Comparison of ENCODE assay signal across 16 cellular contexts in the genomic region with DNA sequence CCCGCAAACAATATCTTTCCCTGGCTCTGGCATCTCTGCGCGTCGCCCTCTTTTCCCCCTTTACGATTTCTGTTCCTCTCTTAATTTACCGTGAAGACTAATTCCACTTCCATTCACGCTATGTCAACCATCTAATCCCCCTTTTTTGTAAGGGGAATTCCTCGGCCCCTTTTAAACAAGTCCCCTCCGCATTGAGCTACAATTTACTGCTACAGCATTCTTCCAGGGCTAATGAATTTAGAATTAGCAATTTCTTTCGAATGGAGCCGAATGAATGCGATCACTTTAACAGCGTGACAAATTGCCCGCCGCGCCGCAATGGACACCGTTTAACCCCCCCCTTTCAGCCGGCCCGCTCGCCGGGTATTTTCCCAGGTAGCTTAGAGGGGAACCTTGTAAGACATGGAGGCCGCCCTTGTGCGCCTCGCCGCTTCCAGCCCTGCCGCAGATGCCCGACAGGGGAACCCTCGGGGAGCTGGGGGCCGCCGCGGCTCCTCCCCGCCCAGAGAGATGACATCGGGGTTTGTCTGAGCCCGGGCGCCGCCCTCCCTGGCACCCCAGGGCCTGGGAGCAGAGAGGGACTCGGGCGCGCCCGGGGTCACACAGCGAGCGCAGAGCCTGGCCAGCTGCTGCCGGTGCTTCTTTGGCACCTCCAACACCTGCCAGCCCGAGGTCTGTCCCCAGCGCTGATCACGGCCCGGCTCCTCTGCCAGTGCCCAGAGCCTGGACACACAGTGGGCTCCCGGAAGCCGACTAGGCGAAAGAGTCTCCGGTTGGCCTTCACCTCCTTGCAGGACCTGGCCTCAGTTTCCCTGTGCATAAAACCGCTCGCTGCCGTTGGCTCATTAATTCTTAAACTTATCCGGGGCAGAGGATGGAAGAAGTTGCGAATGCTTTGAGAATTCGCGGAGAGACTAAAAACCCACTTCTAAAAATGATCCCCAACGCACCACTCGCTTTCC. TPM values are rescaled to one million over a fixed set of nuclear protein-coding genes. Genes with fewer than 3 reads are reported as not detected.
A peak's percentile ranks its signal among the peaks of the same experiment; 100 is the strongest.
DNase-seq lines count a peak whose midpoint lies in the region; ATAC-seq, FAIRE-seq and TF ChIP-seq lines count a peak whose summit lies in the region.
"Had no signal": no experiment of that assay in that cellular context is flagged by ENCODE, and none has a peak within 500 bp of the region (broad histone marks: within the 10 kb centered on the region; RNA-seq: fewer than 3 reads in every experiment).

No MANE protein-coding gene starts in this region.

- H2AK5ac ChIP-seq in H1 (ENCODE audit: low read depth, low read length) (no peak overlapping the region; the same call in 1 of the 2 replicates), neuronal stem cell (ENCODE audit: low read depth, low read length) (peak overlapping the region; percentile 82)

- H3K36me3 ChIP-seq in SK-N-SH (replicated peaks in 1 of 2; ENCODE audit: control insufficient read depth in 1 of 2, insufficient read depth in 2 of 2, low read length in 1 of 2) (no peaks in the 10 kb centered on the region), H1 (ENCODE audit: control insufficient read depth in 2 of 4, insufficient read depth in 4 of 4, low read length in 3 of 4) (peaks cover 0 to 4% (median 0%) of the 10 kb centered on the region in 4 experiments; a peak in 1 of 8 replicates), neuronal stem cell (replicated peaks in 1 of 2; ENCODE audit: control insufficient read depth in 2 of 2, insufficient read depth in 2 of 2, low read length in 2 of 2) (no peaks in the 10 kb centered on the region), OCI-LY7 (ENCODE audit: insufficient read depth, low read length) (no peaks in the 10 kb centered on the region), Karpas-422 (ENCODE audit: insufficient read depth, low read length) (no peaks in the 10 kb centered on the region)
- H3K36me3 ChIP-seq: Peyer's patch, upper lobe of left lung had no signal

- peak overlapping the region; percentile 63 to 88 (median 86) for H3K27ac Mint-ChIP-seq in IgD-negative memory B cell

- TF ChIP-seq EP300 in SK-N-SH (IDR thresholded peaks at IDR 0.05; ENCODE audit: borderline replicate concordance in 1 of 2, low read depth in 1 of 2, low read length in 1 of 2) (no peak), H1 (IDR thresholded peaks at IDR 0.05; ENCODE audit: borderline replicate concordance in 1 of 2, low read depth in 2 of 2, low read length in 2 of 2) (no peak)

- H3K4me1 ChIP-seq in SK-N-SH (ENCODE audit: control insufficient read depth in 1 of 2, insufficient read depth in 2 of 2, low read depth in 1 of 2, low read length in 1 of 2) = peaks cover 0 to 3% of the 10 kb centered on the region in 2 experiments; a peak in 1 of 4 replicates
- H3K4me1 ChIP-seq in H1 (replicated peaks in 1 of 4; ENCODE audit: control insufficient read depth in 3 of 4, insufficient read depth in 4 of 4, low read length in 3 of 4) = peaks cover 4 to 43% (median 28%) of the 10 kb centered on the region in 4 experiments
- H3K4me1 ChIP-seq in neuronal stem cell (ENCODE audit: control insufficient read depth in 2 of 2, insufficient read depth in 1 of 2, low read depth in 1 of 2, low read length in 2 of 2) = peaks cover 7 to 24% of the 10 kb centered on the region in 2 donors
- no peaks in the 10 kb centered on the region for H3K4me1 ChIP-seq in OCI-LY7 (ENCODE audit: insufficient read depth, low read length, poor library complexity, severe bottlenecking)
- H3K4me1 ChIP-seq in Karpas-422 (ENCODE audit: low read length) = no peaks in the 10 kb centered on the region

- no peaks in the 10 kb centered on the region for H3F3A ChIP-seq in SK-N-SH (replicated peaks; ENCODE audit: insufficient read depth)

- TF ChIP-seq CTCF in SK-N-SH (IDR thresholded peaks at IDR 0.05) = no peak
- no peak for TF ChIP-seq CTCF in H1 (IDR thresholded peaks at IDR 0.05; ENCODE audit: control extremely low read depth in 1 of 3, insufficient read depth in 1 of 3, low read depth in 1 of 3, low read length in 3 of 3)
- no peak for TF ChIP-seq CTCF in OCI-LY7 (conservative IDR thresholded peaks at IDR 0.05; ENCODE audit: low read length)

- intact Hi-C loops in OCI-LY7 (cut with micrococcal nuclease; ENCODE audit: unreplicated experiment) = no loop called here

- no peak for FAIRE-seq in H1 (lab: Jason Lieb, UNC)

- no peak for TF ChIP-seq POLR2A in H1 (IDR thresholded peaks at IDR 0.05; ENCODE audit: control extremely low read depth in 1 of 2, low read depth in 2 of 2, low read length in 2 of 2)

- DNase-seq in SK-N-SH = peak; percentile 54
- peak in 1 of 2 experiments; percentile 71 for DNase-seq in H1 (ENCODE audit: low read depth in 1 of 2, low spot score in 2 of 2)
- no peak for DNase-seq in neuronal stem cell (ENCODE audit: low spot score)
- no peak for DNase-seq in OCI-LY7 (ENCODE audit: low spot score)
- DNase-seq in Karpas-422 = no peak
- DNase-seq: activated CD4-positive, CD25-positive, alpha-beta regulatory T cell treated with anti-CD3 and anti-CD28 coated beads, Interleukin-2, amount 50 U/mL, for 72 hours; NCI-H1694; Peyer's patch; stimulated activated CD4-positive, alpha-beta T cell treated with anti-CD3 and anti-CD28 coated beads, Interleukin-4, amount 100 ng/mL, for 4 hours had no signal

- H4K8ac ChIP-seq in H1 (ENCODE audit: extremely low read depth, insufficient read depth, low read length) = peak overlapping the region; percentile 57; the same call in 1 of the 2 replicates
- no peak overlapping the region for H4K8ac ChIP-seq in neuronal stem cell (ENCODE audit: low read depth, low read length)

- no peak overlapping the region for H3K27ac ChIP-seq in SK-N-SH (ENCODE audit: low read depth in 2 of 2, low read length in 1 of 2)
- no peak overlapping the region for H3K27ac ChIP-seq in H1 (ENCODE audit: low read depth, low read length)
- H3K27ac ChIP-seq in neuronal stem cell (replicated peaks; ENCODE audit: low read length) = no peak overlapping the region
- H3K27ac ChIP-seq in OCI-LY7 (ENCODE audit: low read depth, low read length, poor library complexity, severe bottlenecking) = no peak overlapping the region
- no peak overlapping the region for H3K27ac ChIP-seq in Karpas-422 (ENCODE audit: low read length)
- H3K27ac ChIP-seq: Peyer's patch, upper lobe of left lung had no signal

- no peak for ATAC-seq in SK-N-SH treated with all-trans-retinoic acid at 6 μM for 48 hours
- no peak for ATAC-seq in HG03175 (IDR thresholded peaks at IDR 0.05; ENCODE audit: unreplicated experiment)

- no peak overlapping the region for H4K5ac ChIP-seq in H1 (ENCODE audit: insufficient read length, low read depth, low read length)

- no peak overlapping the region for H3K9ac ChIP-seq in SK-N-SH
- no peak overlapping the region for H3K9ac ChIP-seq in H1 (replicated peaks in 1 of 4; ENCODE audit: extremely low read depth in 1 of 4, low read depth in 3 of 4, low read length in 3 of 4)
- H3K9ac ChIP-seq in neuronal stem cell (ENCODE audit: low read depth, low read length, poor library complexity) = no peak overlapping the region
- no peak overlapping the region for H3K9ac ChIP-seq in Karpas-422 (ENCODE audit: low read length)

- CTCF ChIA-PET in SK-N-SH (lab: Yijun Ruan, JAX) (interaction anchor here (1.0 to 1.7 kb wide), 3 partner anchors 17 to 343 kb away, joined by 3 to 12 read pairs (median 8); a partner anchor contains a TSS), H1 (lab: Charles Lee; ENCODE audit: partially characterized antibody) (interaction anchor here (0.5 to 6.0 kb wide), 7 partner anchors 15 to 901 kb away, joined by 3 to 53 read pairs (median 4); no protein-coding TSS in a partner anchor), OCI-LY7 (lab: Charles Lee; ENCODE audit: unreplicated experiment) (no interaction called here)

- H2BK15ac ChIP-seq in H1 (ENCODE audit: low read length) = no peak overlapping the region
- no peak overlapping the region for H2BK15ac ChIP-seq in neuronal stem cell (ENCODE audit: low read length)

- 19% methylated on average over 29 of the region's 61 CpGs for WGBS in SK-N-SH (ENCODE audit: low lambda C conversion rate)
- WGBS in H1 (ENCODE audit: extremely low coverage in 1 of 2, insufficient coverage in 1 of 2, insufficient read length in 1 of 2, insufficient replicate concordance in 2 of 2, low coverage in 1 of 2, low lambda C conversion rate in 2 of 2, missing lambda C conversion rate in 1 of 2), 2 experiments = 4% methylated on average over 61 of the region's 61 CpGs; no CpG with 5 or more reads in 1 of the 2 experiments
- no CpG with 5 or more reads among the region's 61 CpGs for WGBS in neuronal stem cell (ENCODE audit: extremely low coverage in 2 of 2, insufficient read length in 2 of 2, insufficient replicate concordance in 1 of 2), 2 donors

- H2BK20ac ChIP-seq in H1 (ENCODE audit: low read length) = 0 out of 2 replicates have a peak overlapping the region, but pooled peaks have one; percentile 72

- H4K20me1 ChIP-seq in SK-N-SH (ENCODE audit: insufficient read depth) = peaks cover 8% of the 10 kb centered on the region; the same call in 1 of the 2 replicates
- H4K20me1 ChIP-seq in H1 (replicated peaks in 1 of 2; ENCODE audit: control insufficient read depth in 1 of 2, insufficient read depth in 2 of 2, low read length in 2 of 2) = peaks cover 9 to 19% of the 10 kb centered on the region in 2 experiments
- H4K20me1 ChIP-seq in OCI-LY7 (ENCODE audit: insufficient read depth, low read length) = no peaks in the 10 kb centered on the region
- H4K20me1 ChIP-seq in Karpas-422 (ENCODE audit: insufficient read depth, low read depth, low read length) = no peaks in the 10 kb centered on the region

- H3K4me3 Mint-ChIP-seq in IgD-negative memory B cell = peak overlapping the region in 3 of 4 donors; percentile 57 to 83 (median 72)

- peaks cover 0 to 2% (median 0%) of the 10 kb centered on the region in 3 donors for H3K9me3 Mint-ChIP-seq in IgD-negative memory B cell

- H2BK12ac ChIP-seq in H1 (ENCODE audit: low read depth, low read length) = 0 out of 2 replicates have a peak overlapping the region, but pooled peaks have one; percentile 68
- no peak overlapping the region for H2BK12ac ChIP-seq in neuronal stem cell (ENCODE audit: low read length)

- H3K14ac ChIP-seq in H1 (ENCODE audit: insufficient read length) = no peak overlapping the region
- no peak overlapping the region for H3K14ac ChIP-seq in neuronal stem cell (ENCODE audit: low read length)

- no peaks in the 10 kb centered on the region for H3K79me1 ChIP-seq in H1 (ENCODE audit: low read depth, low read length)
- no peaks in the 10 kb centered on the region for H3K79me1 ChIP-seq in neuronal stem cell (ENCODE audit: low read depth, low read length)

- H2BK120ac ChIP-seq in H1 (replicated peaks; ENCODE audit: low read depth, low read length) = no peak overlapping the region
- no peak overlapping the region for H2BK120ac ChIP-seq in neuronal stem cell (ENCODE audit: low read depth, low read length)

- H3K27me3 ChIP-seq in SK-N-SH (ENCODE audit: insufficient read depth) = peaks cover 67% of the 10 kb centered on the region
- H3K27me3 ChIP-seq in H1 (replicated peaks in 1 of 4; ENCODE audit: control insufficient read depth in 3 of 4, extremely low read depth in 1 of 4, insufficient read depth in 3 of 4, low read length in 3 of 4) = peaks cover 79 to 90% (median 89%) of the 10 kb centered on the region in 4 experiments
- peaks cover 58 to 93% (median 86%) of the 10 kb centered on the region in 3 experiments for H3K27me3 ChIP-seq in neuronal stem cell (ENCODE audit: control insufficient read depth in 3 of 3, insufficient read depth in 3 of 3, low read depth in 1 of 3, low read length in 3 of 3)
- H3K27me3 ChIP-seq in Karpas-422 (ENCODE audit: low read length) = no peaks in the 10 kb centered on the region

- H2AFZ ChIP-seq in SK-N-SH (ENCODE audit: low read depth) (no peak overlapping the region), H1 (ENCODE audit: low read length) (no peak overlapping the region), neuronal stem cell (ENCODE audit: low read length) (no peak overlapping the region), OCI-LY7 (ENCODE audit: low read length) (no peak overlapping the region), Karpas-422 (ENCODE audit: low read length) (no peak overlapping the region)

- H3K4me3 ChIP-seq in SK-N-SH (ENCODE audit: low read depth in 2 of 2, low read length in 1 of 2) (no peak overlapping the region), H1 (ENCODE audit: extremely low read depth in 1 of 4, insufficient read depth in 2 of 4, low read depth in 3 of 4, low read length in 4 of 4) (peak overlapping the region; percentile 6 to 58 (median 28); a peak in 6 of 8 replicates), neuronal stem cell (ENCODE audit: low read length in 2 of 2) (peak overlapping the region in 1 of 2 donors; percentile 3), OCI-LY7 (ENCODE audit: low read depth, low read length, poor library complexity, severe bottlenecking) (no peak overlapping the region), Karpas-422 (ENCODE audit: low read length) (no peak overlapping the region)
- H3K4me3 ChIP-seq: Peyer's patch, upper lobe of left lung had no signal

- H3K79me2 ChIP-seq in SK-N-SH (ENCODE audit: insufficient read depth) (no peaks in the 10 kb centered on the region), H1 (ENCODE audit: control insufficient read depth in 1 of 2, insufficient read depth in 2 of 2, low read length in 2 of 2) (no peaks in the 10 kb centered on the region), OCI-LY7 (ENCODE audit: insufficient read depth, low read depth, low read length) (no peaks in the 10 kb centered on the region), Karpas-422 (ENCODE audit: low read length) (no peaks in the 10 kb centered on the region)

- H4K91ac ChIP-seq in H1 (replicated peaks; ENCODE audit: insufficient read length, low read length) (no peak overlapping the region), neuronal stem cell (ENCODE audit: low read depth, low read length, poor library complexity) (no peak overlapping the region)

- no TSS peak for BruUV-seq in OCI-LY7 (replicated peaks; lab: Mats Ljungman, UMichigan)

- POLR2A ChIA-PET in SK-N-SH (lab: Yijun Ruan, JAX) (no interaction called here), H1 (lab: Charles Lee; ENCODE audit: partially characterized antibody) (interaction anchor here (1.0 to 2.6 kb wide), 5 partner anchors 10 to 178 kb away, joined by 3 to 9 read pairs (median 4); no protein-coding TSS in a partner anchor), OCI-LY7 (lab: Charles Lee) (no interaction called here)

- H3K36me3 Mint-ChIP-seq in IgD-negative memory B cell = no peaks in the 10 kb centered on the region

- H3K27me3 Mint-ChIP-seq in IgD-negative memory B cell = peaks cover 50% of the 10 kb centered on the region

- H3K4me2 ChIP-seq in SK-N-SH (no peak overlapping the region), H1 (ENCODE audit: insufficient read depth in 1 of 2, low read depth in 2 of 2, low read length in 2 of 2) (peak overlapping the region; percentile 62), neuronal stem cell (ENCODE audit: insufficient read depth, low read length, poor library complexity, severe bottlenecking) (peak overlapping the region; percentile 50), OCI-LY7 (ENCODE audit: low read length) (no peak overlapping the region), Karpas-422 (ENCODE audit: low read depth, low read length, poor library complexity, severe bottlenecking) (no peak overlapping the region)

- no peaks in the 10 kb centered on the region for H3K9me3 ChIP-seq in SK-N-SH
- H3K9me3 ChIP-seq in H1 (ENCODE audit: insufficient read depth in 2 of 2, low read depth in 1 of 2, low read length in 1 of 2) = no peaks in the 10 kb centered on the region
- H3K9me3 ChIP-seq in neuronal stem cell (replicated peaks in 1 of 2; ENCODE audit: control insufficient read depth in 2 of 2, insufficient read depth in 1 of 2, low read depth in 1 of 2, low read length in 2 of 2) = peaks cover 0 to 2% of the 10 kb centered on the region in 2 donors
- H3K9me3 ChIP-seq in OCI-LY7 (ENCODE audit: low read length) = no peaks in the 10 kb centered on the region
- H3K9me3 ChIP-seq in Karpas-422 (ENCODE audit: low read length) = no peaks in the 10 kb centered on the region
- H3K9me3 ChIP-seq: Peyer's patch, upper lobe of left lung had no signal

- H3K56ac ChIP-seq in H1 (replicated peaks; ENCODE audit: insufficient read length, low read depth, low read length) = no peak overlapping the region

- peaks cover 6 to 17% (median 11%) of the 10 kb centered on the region in 3 donors for H3K4me1 Mint-ChIP-seq in IgD-negative memory B cell

- H3K9me2 ChIP-seq in SK-N-SH (no peaks in the 10 kb centered on the region), OCI-LY7 (ENCODE audit: insufficient read depth, low read length) (no peaks in the 10 kb centered on the region), Karpas-422 (replicated peaks; ENCODE audit: insufficient read depth, low read length) (no peaks in the 10 kb centered on the region)

- H2BK5ac ChIP-seq in H1 (ENCODE audit: low read depth, low read length) (no peak overlapping the region), neuronal stem cell (ENCODE audit: low read length) (no peak overlapping the region)

- H3K23me2 ChIP-seq in H1 (ENCODE audit: low read depth, low read length) = peaks cover 10% of the 10 kb centered on the region; the same call in 1 of the 2 replicates

- TF ChIP-seq RAD21 in SK-N-SH (IDR thresholded peaks at IDR 0.05; ENCODE audit: low read length) (no peak), H1 (IDR thresholded peaks at IDR 0.05 in 1 of 2, conservative IDR thresholded peaks at IDR 0.05 in 1 of 2; ENCODE audit: low read depth in 2 of 2, low read length in 2 of 2) (no peak)

- no peak overlapping the region for H3K23ac ChIP-seq in H1 (ENCODE audit: insufficient read length)
- H3K23ac ChIP-seq in neuronal stem cell (ENCODE audit: low read depth, low read length, poor library complexity) = no peak overlapping the region

- H3K18ac ChIP-seq in H1 (ENCODE audit: extremely low read depth, low read length) (peak overlapping the region; percentile 48; the same call in 1 of the 2 replicates), neuronal stem cell (ENCODE audit: low read length) (peak overlapping the region; percentile 92)

- H3K4ac ChIP-seq in H1 (replicated peaks; ENCODE audit: insufficient read length, low read depth, low read length) = no peak overlapping the region
- H3K4ac ChIP-seq in neuronal stem cell (ENCODE audit: low read length) = no peak overlapping the region

RNA-seq across cellular contexts. Expression of a gene that starts 1.3 kb away (rescaled TPM):
- 0.02 and 0.08 TPM in 2 replicates for polyA plus RNA-seq in SK-N-SH (2012; rRNA removed)
- 0.05 and 0.06 TPM in 2 replicates for polyA plus RNA-seq in SK-N-SH (2012; cell fraction: cytosol; rRNA removed)
- polyA plus RNA-seq in SK-N-SH (2012; cell fraction: nucleus; rRNA removed) = 0.05 and 0.14 TPM in 2 replicates
- not detected for polyA plus RNA-seq in IgD-negative memory B cell
- total RNA-seq in H1 (2021; fragmentation: NEBNext Ultra II Directional; extraction: Animal tissue kit (Norgen Biotek cat#: 25700)) = 0.13 and 0.22 TPM in 2 replicates
- 0.14 and 0.20 TPM in 2 replicates for polyA plus RNA-seq in H1 (2011; rRNA removed)
- 0.08 TPM for polyA plus RNA-seq in H1 (2011; cell fraction: cytosol; rRNA removed)
- polyA plus RNA-seq in H1 (2011; cell fraction: nucleus; rRNA removed) = 0.26 TPM
- 0.11 to 0.19 TPM (median 0.13 TPM) in 3 of 4 replicates, not detected in the other for polyA plus RNA-seq in H1 (2012, experiment 1 of 2)
- 0.14 TPM for polyA plus RNA-seq in H1 (2012, experiment 2 of 2)
- polyA plus RNA-seq in H1 (2013, experiment 1 of 2) = 0.02 TPM
- 0.06 TPM for polyA plus RNA-seq in H1 (2013, experiment 2 of 2)
- 0.07 TPM in 1 of 2 replicates, not detected in the other for polyA minus RNA-seq in H1 (2011; rRNA and poly(A)+ RNA removed)
- polyA minus RNA-seq in H1 (2011; cell fraction: cytosol; rRNA and poly(A)+ RNA removed) = not detected
- not detected for polyA minus RNA-seq in H1 (2011; cell fraction: nucleus; rRNA and poly(A)+ RNA removed)
- 0.22 TPM for polyA plus RNA-seq in neuronal stem cell (2013, experiment 1 of 2)
- polyA plus RNA-seq in neuronal stem cell (2013, experiment 2 of 2) = 0.15 TPM
- total RNA-seq in OCI-LY7 (2014; rRNA removed; shearing (Covaris generic)) = 0.06 TPM in 1 of 2 replicates, not detected in the other
- not detected in 2 replicates for total RNA-seq in OCI-LY7 (2022)
- total RNA-seq in Karpas-422 (2014; rRNA removed; shearing (Covaris generic); ENCODE audit: low replicate concordance) = 0.07 TPM in 1 of 2 replicates, not detected in the other
- total RNA-seq: cardiac septum, glomerular endothelial cell, myocyte had no signal

RNA-seq across cellular contexts. Expression of a gene that starts 27.9 kb away (rescaled TPM):
- polyA plus RNA-seq in SK-N-SH (2012; rRNA removed) (28.7 and 36.8 TPM in 2 replicates), IgD-negative memory B cell (23.2 TPM), H1 (2011; rRNA removed) (39.3 and 47.8 TPM in 2 replicates)
- polyA plus RNA-seq in SK-N-SH (2012; cell fraction: cytosol; rRNA removed) = 30.8 and 32.4 TPM in 2 replicates
- 46.6 and 64.0 TPM in 2 replicates for polyA plus RNA-seq in SK-N-SH (2012; cell fraction: nucleus; rRNA removed)
- total RNA-seq in H1 (2021; fragmentation: NEBNext Ultra II Directional; extraction: Animal tissue kit (Norgen Biotek cat#: 25700)) = 84.3 and 93.6 TPM in 2 replicates
- 67.9 TPM for polyA plus RNA-seq in H1 (2011; cell fraction: cytosol; rRNA removed)
- 45.9 TPM for polyA plus RNA-seq in H1 (2011; cell fraction: nucleus; rRNA removed)
- polyA plus RNA-seq in H1 (2012, experiment 1 of 2) = 65.5 to 78.6 TPM (median 69.6 TPM) in 4 replicates
- polyA plus RNA-seq in H1 (2012, experiment 2 of 2) = 24.0 TPM
- 34.7 TPM for polyA plus RNA-seq in H1 (2013, experiment 1 of 2)
- polyA plus RNA-seq in H1 (2013, experiment 2 of 2) = 33.1 TPM
- polyA minus RNA-seq in H1 (2011; rRNA and poly(A)+ RNA removed) = 96.3 and 109 TPM in 2 replicates
- 41.5 TPM for polyA minus RNA-seq in H1 (2011; cell fraction: cytosol; rRNA and poly(A)+ RNA removed)
- 62.0 TPM for polyA minus RNA-seq in H1 (2011; cell fraction: nucleus; rRNA and poly(A)+ RNA removed)
- polyA plus RNA-seq in neuronal stem cell (2013, experiment 1 of 2) = 29.7 TPM
- 28.8 TPM for polyA plus RNA-seq in neuronal stem cell (2013, experiment 2 of 2)
- 65.0 and 69.0 TPM in 2 replicates for total RNA-seq in OCI-LY7 (2014; rRNA removed; shearing (Covaris generic))
- 79.8 and 89.9 TPM in 2 replicates for total RNA-seq in OCI-LY7 (2022)
- 14.6 and 20.6 TPM in 2 replicates for total RNA-seq in Karpas-422 (2014; rRNA removed; shearing (Covaris generic); ENCODE audit: low replicate concordance)

Comparison
In these comparisons a context has a peak if more than half of its experiments do, and no peak if none do; other contexts are left out.
1. H3K4me2 ChIP-seq: peak in H1 (2 of 2) and neuronal stem cell (single experiment); none in SK-N-SH (single experiment), OCI-LY7 (single experiment) and Karpas-422 (single experiment).
2. H3K4me3 ChIP-seq: peak in H1 (4 of 4); none in SK-N-SH (0 of 2), OCI-LY7 (single experiment) and Karpas-422 (single experiment).